ENCODE assay signal across 8 cellular contexts in the genomic region with DNA sequence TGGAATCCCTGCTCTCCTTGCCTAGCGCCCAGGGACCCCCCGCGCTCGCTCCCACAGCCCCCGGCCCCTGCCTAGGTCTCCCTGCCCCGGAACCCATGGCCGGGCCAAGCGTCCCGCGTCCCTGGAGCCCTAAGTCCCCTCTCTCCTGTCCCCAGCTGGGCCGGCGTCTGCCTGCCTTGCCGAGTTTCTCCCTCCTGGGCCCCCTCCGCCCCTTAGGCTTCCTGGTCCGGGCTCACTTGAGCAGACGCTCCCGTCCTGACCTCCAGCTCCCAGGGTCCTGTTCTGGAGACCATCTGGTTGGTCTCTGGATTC. TPM values are rescaled to one million over a fixed set of nuclear protein-coding genes. Genes with fewer than 3 reads are reported as not detected.
DNase-seq lines count a peak whose midpoint lies in the region; ATAC-seq and TF ChIP-seq lines count a peak whose summit lies in the region.

No MANE protein-coding gene starts in this region.

- peaks cover 13% of the 10 kb centered on the region; the same call in 1 of the 2 replicates for H4K20me1 ChIP-seq in SK-N-SH (ENCODE audit: insufficient read depth)

- CTCF ChIA-PET in activated CD8-positive, alpha-beta memory T cell treated with anti-CD3 and anti-CD28 coated beads, Interleukin-2, amount 10 ng/mL, durations not matched to agents 7 days and 5 days (lab: Charles Lee), result interaction anchor here (1.2 to 1.3 kb wide), 2 partner anchors 58 to 235 kb away, joined by 3 to 6 read pairs; no protein-coding TSS in a partner anchor
- CTCF ChIA-PET in SK-N-SH (lab: Yijun Ruan, JAX), result interaction anchor here (0.8 to 2.0 kb wide), 5 partner anchors 23 to 538 kb away, joined by 3 to 7 read pairs (median 4); no protein-coding TSS in a partner anchor

- TF ChIP-seq CTCF in SK-N-SH (IDR thresholded peaks at IDR 0.05), result no peak
- TF ChIP-seq CTCF in fibroblast of villous mesenchyme (IDR thresholded peaks at IDR 0.05; ENCODE audit: insufficient read depth, low read depth, low read length), result no peak
- TF ChIP-seq CTCF in gastrocnemius medialis (IDR thresholded peaks at IDR 0.05 in 4 of 5, conservative IDR thresholded peaks at IDR 0.05 in 1 of 5), result no peak

- H3K36me3 ChIP-seq in SK-N-SH (replicated peaks in 1 of 2; ENCODE audit: control insufficient read depth in 1 of 2, insufficient read depth in 2 of 2, low read length in 1 of 2), result peaks cover 0 to 8% of the 10 kb centered on the region in 2 experiments
- no peaks in the 10 kb centered on the region for H3K36me3 ChIP-seq in gastrocnemius medialis

- no peak for DNase-seq in activated CD8-positive, alpha-beta memory T cell treated with anti-CD3 and anti-CD28 coated beads, Interleukin-2, amount 10 ng/mL, durations not matched to agents 7 days and 5 days
- no peak for DNase-seq in activated CD8-positive, alpha-beta memory T cell treated with anti-CD3 and anti-CD28 coated beads, Interleukin-2, amount 50 U/mL, for 4 hours
- peak; percentile 60 for DNase-seq in SK-N-SH
- peak; percentile 26 for DNase-seq in fibroblast of villous mesenchyme (ENCODE audit: low read depth)
- DNase-seq in gastrocnemius medialis, result no peak
- no peak for DNase-seq in NCI-H2107 treated with DMSO at 0.1 percent for 48 hours (lab: John Stamatoyannopoulos, UW; ENCODE audit: unreplicated experiment)

- H3K4me3 ChIP-seq in SK-N-SH (ENCODE audit: low read depth in 2 of 2, low read length in 1 of 2) (peak overlapping the region; percentile 67 to 91), fibroblast of villous mesenchyme (ENCODE audit: low read depth, low read length) (peak overlapping the region; percentile 78), gastrocnemius medialis (peak overlapping the region; percentile 56 to 81 (median 76))

- H3K9ac ChIP-seq in SK-N-SH, result peak overlapping the region; percentile 92

- H3K79me2 ChIP-seq in SK-N-SH (ENCODE audit: insufficient read depth), result peaks cover 55% of the 10 kb centered on the region

- peaks cover 24% of the 10 kb centered on the region for H3K36me3 Mint-ChIP-seq in activated CD8-positive, alpha-beta memory T cell treated with anti-CD3 and anti-CD28 coated beads, Interleukin-2, amount 10 ng/mL, durations not matched to agents 7 days and 5 days

- peaks cover 3% of the 10 kb centered on the region for H3F3A ChIP-seq in SK-N-SH (replicated peaks; ENCODE audit: insufficient read depth)

- intact Hi-C loops in gastrocnemius medialis (cut with DNase I; ENCODE audit: low total_unique reads), result loop anchor here (10.0 kb wide), 1 partner anchor 878 kb away; a partner anchor contains a TSS

- TF ChIP-seq EP300 in SK-N-SH (IDR thresholded peaks at IDR 0.05; ENCODE audit: borderline replicate concordance in 1 of 2, low read depth in 1 of 2, low read length in 1 of 2), result no peak

- H3K27ac ChIP-seq in SK-N-SH (ENCODE audit: low read depth in 2 of 2, low read length in 1 of 2) (peak overlapping the region in 1 of 2 experiments; percentile 24; a peak in 2 of 4 replicates), gastrocnemius medialis (peak overlapping the region; percentile 81 to 91 (median 88))

- POLR2A ChIA-PET in SK-N-SH (lab: Yijun Ruan, JAX), result interaction anchor here (1.2 kb wide), 1 partner anchor 150 kb away, joined by 3 read pairs; no protein-coding TSS in a partner anchor

- H3K27me3 ChIP-seq in SK-N-SH (ENCODE audit: insufficient read depth), result no peaks in the 10 kb centered on the region
- no peaks in the 10 kb centered on the region for H3K27me3 ChIP-seq in gastrocnemius medialis

- H3K4me1 Mint-ChIP-seq in activated CD8-positive, alpha-beta memory T cell treated with anti-CD3 and anti-CD28 coated beads, Interleukin-2, amount 10 ng/mL, durations not matched to agents 7 days and 5 days, result peaks cover 59% of the 10 kb centered on the region

- H3K9me3 ChIP-seq in SK-N-SH, result no peaks in the 10 kb centered on the region
- H3K9me3 ChIP-seq in gastrocnemius medialis, result no peaks in the 10 kb centered on the region

- no peaks in the 10 kb centered on the region for H3K9me3 Mint-ChIP-seq in activated CD8-positive, alpha-beta memory T cell treated with anti-CD3 and anti-CD28 coated beads, Interleukin-2, amount 10 ng/mL, durations not matched to agents 7 days and 5 days (ENCODE audit: low read depth)

- no peaks in the 10 kb centered on the region for H3K27me3 Mint-ChIP-seq in activated CD8-positive, alpha-beta memory T cell treated with anti-CD3 and anti-CD28 coated beads, Interleukin-2, amount 10 ng/mL, durations not matched to agents 7 days and 5 days

- H3K4me1 ChIP-seq in SK-N-SH (ENCODE audit: control insufficient read depth in 1 of 2, insufficient read depth in 2 of 2, low read depth in 1 of 2, low read length in 1 of 2) (peaks cover 10 to 19% of the 10 kb centered on the region in 2 experiments; a peak in 2 of 4 replicates), gastrocnemius medialis (peaks cover 4 to 16% of the 10 kb centered on the region in 2 donors)

- no peaks in the 10 kb centered on the region for H3K9me2 ChIP-seq in SK-N-SH

- TF ChIP-seq RAD21 in SK-N-SH (IDR thresholded peaks at IDR 0.05; ENCODE audit: low read length), result no peak

- 0 out of 2 replicates have a peak overlapping the region, but pooled peaks have one; percentile 99 for H2AFZ ChIP-seq in SK-N-SH (ENCODE audit: low read depth)

- H3K4me2 ChIP-seq in SK-N-SH, result peak overlapping the region; percentile 99

- under 1% methylated on average over 12 of the region's 17 CpGs for WGBS in SK-N-SH (ENCODE audit: low lambda C conversion rate)

- peak overlapping the region; percentile 68 for H3K27ac Mint-ChIP-seq in activated CD8-positive, alpha-beta memory T cell treated with anti-CD3 and anti-CD28 coated beads, Interleukin-2, amount 10 ng/mL, durations not matched to agents 7 days and 5 days

- no peak for TF ChIP-seq POLR2A in gastrocnemius medialis (IDR thresholded peaks at IDR 0.05)

- in situ Hi-C loops in gastrocnemius medialis (cut with MboI; ENCODE audit: low sequenced_read_pairs in 4 of 4), result no loop called here

- ATAC-seq in activated CD8-positive, alpha-beta memory T cell treated with anti-CD3 and anti-CD28 coated beads, Interleukin-2, amount 10 ng/mL, durations not matched to agents 7 days and 5 days, result peak; percentile 4
- ATAC-seq in gastrocnemius medialis (no peak), HG02981 (IDR thresholded peaks at IDR 0.05; ENCODE audit: unreplicated experiment) (no peak), GM19463 (IDR thresholded peaks at IDR 0.05; ENCODE audit: unreplicated experiment) (no peak)

- peak overlapping the region; percentile 78 for H3K4me3 Mint-ChIP-seq in activated CD8-positive, alpha-beta memory T cell treated with anti-CD3 and anti-CD28 coated beads, Interleukin-2, amount 10 ng/mL, durations not matched to agents 7 days and 5 days

TF ChIP-seq in SK-N-SH, 30 proteins besides CTCF, POLR2A, EP300 and RAD21:
- TF ChIP-seq MXI1 (IDR thresholded peaks at IDR 0.05; ENCODE audit: low read depth, low read length), result no peak

RNA-seq across cellular contexts. Expression of a gene that starts 0.6 kb away (rescaled TPM):
- total RNA-seq in activated CD8-positive, alpha-beta memory T cell treated with anti-CD3 and anti-CD28 coated beads, Interleukin-2, amount 10 ng/mL, durations not matched to agents 7 days and 5 days, result 10 to 100 TPM; 67.3 to 71.6 TPM
- polyA plus RNA-seq in SK-N-SH (2012; rRNA removed), result 67.0 and 69.0 TPM in 2 replicates
- polyA plus RNA-seq in SK-N-SH (2012; cell fraction: cytosol; rRNA removed), result 23.8 and 45.1 TPM in 2 replicates
- polyA plus RNA-seq in SK-N-SH (2012; cell fraction: nucleus; rRNA removed), result 131 and 133 TPM in 2 replicates
- total RNA-seq in fibroblast of villous mesenchyme (52.7 and 55.1 TPM in 2 replicates), gastrocnemius medialis (10 to 100 TPM; 18.2 to 54.4 (median 43.1) TPM)

RNA-seq across cellular contexts. Expression of a gene that starts 7.8 kb away (rescaled TPM):
- 100 to 1,000 TPM; 122 to 155 TPM for total RNA-seq in activated CD8-positive, alpha-beta memory T cell treated with anti-CD3 and anti-CD28 coated beads, Interleukin-2, amount 10 ng/mL, durations not matched to agents 7 days and 5 days
- polyA plus RNA-seq in SK-N-SH (2012; rRNA removed), result not detected in 2 replicates
- not detected in 2 replicates for polyA plus RNA-seq in SK-N-SH (2012; cell fraction: cytosol; rRNA removed)
- polyA plus RNA-seq in SK-N-SH (2012; cell fraction: nucleus; rRNA removed), result 0.18 and 0.27 TPM in 2 replicates
- not detected in 2 replicates for total RNA-seq in fibroblast of villous mesenchyme
- total RNA-seq in gastrocnemius medialis, result 1 to 10 TPM in 2 of 4 donors, under 1 TPM in 2; 0.87 to 3.4 (median 0.97) TPM

RNA-seq across cellular contexts. Expression of a gene that starts 38.1 kb away (rescaled TPM):
- total RNA-seq in activated CD8-positive, alpha-beta memory T cell treated with anti-CD3 and anti-CD28 coated beads, Interleukin-2, amount 10 ng/mL, durations not matched to agents 7 days and 5 days, result not detected
- 0.33 and 0.57 TPM in 2 replicates for polyA plus RNA-seq in SK-N-SH (2012; rRNA removed)
- polyA plus RNA-seq in SK-N-SH (2012; cell fraction: cytosol; rRNA removed), result 0.27 and 0.42 TPM in 2 replicates
- polyA plus RNA-seq in SK-N-SH (2012; cell fraction: nucleus; rRNA removed), result 1.5 and 3.5 TPM in 2 replicates
- under 0.01 TPM in 1 of 2 replicates, not detected in the other for total RNA-seq in fibroblast of villous mesenchyme
- total RNA-seq in gastrocnemius medialis, result not detected

RNA-seq across cellular contexts. Expression of a gene that starts 50.5 kb away (rescaled TPM):
- 10 to 100 TPM; 23.7 to 39.8 TPM for total RNA-seq in activated CD8-positive, alpha-beta memory T cell treated with anti-CD3 and anti-CD28 coated beads, Interleukin-2, amount 10 ng/mL, durations not matched to agents 7 days and 5 days
- polyA plus RNA-seq in SK-N-SH (2012; rRNA removed), result 0.05 and 0.13 TPM in 2 replicates
- 0.03 and 0.04 TPM in 2 replicates for polyA plus RNA-seq in SK-N-SH (2012; cell fraction: cytosol; rRNA removed)
- 0.15 and 0.21 TPM in 2 replicates for polyA plus RNA-seq in SK-N-SH (2012; cell fraction: nucleus; rRNA removed)
- total RNA-seq in fibroblast of villous mesenchyme (under 0.01 and 0.32 TPM in 2 replicates), gastrocnemius medialis (1 to 10 TPM in 1 of 4 donors, under 1 TPM in 3; 0.51 to 1.2 (median 0.81) TPM)

Comparison
In these comparisons a context has a peak if more than half of its experiments do, and no peak if none do; other contexts are left out.
1. DNase-seq: peak in SK-N-SH (single experiment) and fibroblast of villous mesenchyme (single experiment); none in activated CD8-positive, alpha-beta memory T cell treated with anti-CD3 and anti-CD28 coated beads, Interleukin-2, amount 10 ng/mL, durations not matched to agents 7 days and 5 days (single experiment), activated CD8-positive, alpha-beta memory T cell treated with anti-CD3 and anti-CD28 coated beads, Interleukin-2, amount 50 U/mL, for 4 hours (single experiment), gastrocnemius medialis (0 of 2) and NCI-H2107 treated with DMSO at 0.1 percent for 48 hours (single experiment).
2. RNA of a gene that starts 7.8 kb away (total RNA-seq): 122 to 155 TPM in activated CD8-positive, alpha-beta memory T cell treated with anti-CD3 and anti-CD28 coated beads, Interleukin-2, amount 10 ng/mL, durations not matched to agents 7 days and 5 days; 0.87 to 3.4 TPM in gastrocnemius medialis and not detected in fibroblast of villous mesenchyme; every median in the first group is over 10 times any median in the second.
3. Peak in every context shown above with its lines, with median percentiles within 50 percentile points of each other: H3K4me3 ChIP-seq.